In the genomic region with DNA sequence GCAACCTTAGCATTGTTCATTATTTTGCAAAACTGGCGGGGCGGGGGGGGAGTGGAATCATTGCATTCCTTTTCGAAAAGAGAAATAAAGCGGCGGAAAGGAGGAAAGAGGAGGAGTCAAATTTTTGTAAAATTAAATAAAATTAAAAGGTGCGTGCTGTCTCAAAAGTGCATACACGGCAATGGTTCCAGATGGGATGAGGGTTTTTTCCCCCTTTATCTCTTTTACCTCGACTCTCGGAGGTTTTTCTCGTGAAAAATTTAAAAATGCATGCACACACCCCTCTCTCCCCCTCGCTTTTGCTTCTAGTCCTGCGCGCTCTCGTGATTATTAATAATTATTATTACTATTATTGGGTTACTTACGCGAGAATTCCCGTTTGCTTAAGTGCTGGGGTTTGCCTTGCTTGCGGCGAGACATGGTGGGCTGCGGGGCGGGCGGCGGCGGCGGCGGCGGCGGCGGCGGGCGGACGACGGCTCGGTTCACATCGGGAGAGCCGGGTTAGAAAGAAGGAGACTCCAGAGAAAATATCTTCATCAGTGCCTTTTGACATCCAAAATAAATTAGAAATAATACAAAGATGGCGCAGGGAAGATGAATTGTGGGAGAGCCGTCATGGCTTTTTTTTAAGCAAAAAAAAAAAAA, we compare ENCODE assay signal across 8 cellular contexts. TPM values are rescaled to one million over a fixed set of nuclear protein-coding genes. Genes with fewer than 3 reads are reported as not detected.
DNase-seq lines count a peak whose midpoint lies in the region; ATAC-seq, FAIRE-seq and TF ChIP-seq lines count a peak whose summit lies in the region.

No MANE protein-coding gene starts in this region.

- CTCF ChIA-PET in GM12878 (lab: Yijun Ruan, JAX) = no interaction called here

- H3K36me3 ChIP-seq in heart right ventricle = no peaks in the 10 kb centered on the region
- no peaks in the 10 kb centered on the region for H3K36me3 ChIP-seq in GM12878 (ENCODE audit: control insufficient read depth in 2 of 2, insufficient read depth in 2 of 2, low read length in 1 of 2)
- H3K36me3 ChIP-seq in lung (ENCODE audit: control insufficient read depth in 2 of 2, insufficient read depth in 2 of 2, low read length in 2 of 2) = no peaks in the 10 kb centered on the region
- H3K36me3 ChIP-seq in upper lobe of right lung = no peaks in the 10 kb centered on the region

- RAD21 ChIA-PET in GM12878 (lab: Charles Lee; ENCODE audit: unreplicated experiment) = no interaction called here

- DNase-seq in heart right ventricle = no peak
- no peak for DNase-seq in cardiac septum (ENCODE audit: low spot score)
- no peak for DNase-seq in GM12878 (ENCODE audit: low read depth, low spot score)
- DNase-seq in lung (ENCODE audit: low spot score) = no peak
- DNase-seq in upper lobe of right lung = no peak
- no peak for DNase-seq in germinal center (ENCODE audit: low spot score)
- DNase-seq in DMS114 treated with DMSO at 0.1 percent for 48 hours (lab: John Stamatoyannopoulos, UW; ENCODE audit: unreplicated experiment) = no peak

- TF ChIP-seq EP300 in GM12878 (IDR thresholded peaks at IDR 0.05; ENCODE audit: borderline replicate concordance in 1 of 2, control insufficient read depth in 1 of 2, low read depth in 2 of 2, low read length in 2 of 2) = no peak

- H3K4me3 ChIP-seq in heart right ventricle (peak overlapping the region; percentile 35 to 80 (median 68)), GM12878 (peak overlapping the region; percentile 81), lung (peak overlapping the region; percentile 12), upper lobe of right lung (peak overlapping the region; percentile 66)

- TF ChIP-seq RAD21 in GM12878 (IDR thresholded peaks at IDR 0.05; ENCODE audit: insufficient read depth, low read depth, low read length) = no peak

- H3K9ac ChIP-seq in GM12878 (ENCODE audit: control insufficient read depth, insufficient read depth, low read length) = peak overlapping the region; percentile 88

- H3K27me3 ChIP-seq in heart right ventricle (peaks cover 0 to 100% (median 91%) of the 10 kb centered on the region in 7 donors), GM12878 (replicated peaks in 1 of 2; ENCODE audit: control insufficient read depth in 2 of 2, insufficient read depth in 2 of 2, low read length in 1 of 2) (peaks cover 3 to 5% of the 10 kb centered on the region in 2 experiments; a peak in 3 of 4 replicates), lung (ENCODE audit: control insufficient read depth, insufficient read depth) (peaks cover 2% of the 10 kb centered on the region), upper lobe of right lung (peaks cover 72% of the 10 kb centered on the region)

- no peaks in the 10 kb centered on the region for H3K9me3 ChIP-seq in heart right ventricle
- H3K9me3 ChIP-seq in GM12878 (replicated peaks; ENCODE audit: control insufficient read depth, insufficient read depth, low read length) = no peaks in the 10 kb centered on the region
- no peaks in the 10 kb centered on the region for H3K9me3 ChIP-seq in lung (ENCODE audit: control insufficient read depth in 2 of 2, insufficient read depth in 1 of 2, low read length in 1 of 2)
- H3K9me3 ChIP-seq in upper lobe of right lung = no peaks in the 10 kb centered on the region

- TF ChIP-seq POLR2A in GM12878 (IDR thresholded peaks at IDR 0.05; ENCODE audit: low read depth, low read length) (no peak), GM18505 (IDR thresholded peaks at IDR 0.05; ENCODE audit: borderline replicate concordance, extremely low read depth, insufficient read depth, insufficient read length) (no peak)

- peaks cover 60% of the 10 kb centered on the region for H3K79me2 ChIP-seq in GM12878 (ENCODE audit: control insufficient read depth, insufficient read depth, low read length)

- H3K4me2 ChIP-seq in GM12878 (ENCODE audit: control insufficient read depth, insufficient read depth) = peak overlapping the region; percentile 68

- POLR2A ChIA-PET in GM12878 (lab: Charles Lee) = no interaction called here

- TF ChIP-seq CTCF in heart right ventricle (IDR thresholded peaks at IDR 0.05) = no peak
- TF ChIP-seq CTCF in GM12878 (IDR thresholded peaks at IDR 0.05 in 2 of 3, conservative IDR thresholded peaks at IDR 0.05 in 1 of 3; ENCODE audit: control insufficient read depth in 2 of 3, extremely low read depth in 1 of 3, insufficient read depth in 1 of 3, low read depth in 3 of 3, low read length in 3 of 3) = no peak
- TF ChIP-seq CTCF in lung (IDR thresholded peaks at IDR 0.05; ENCODE audit: control extremely low read depth, extremely low read depth) = no peak
- TF ChIP-seq CTCF in upper lobe of right lung (IDR thresholded peaks at IDR 0.05) = no peak

- no peak for ATAC-seq in heart right ventricle
- ATAC-seq in GM12878 = no peak
- no peak for ATAC-seq in lung (ENCODE audit: insufficient read depth, low FRiP score)
- ATAC-seq in upper lobe of right lung = no peak
- ATAC-seq in GM18505 (IDR thresholded peaks at IDR 0.05; ENCODE audit: unreplicated experiment) = no peak

- H2AFZ ChIP-seq in GM12878 (ENCODE audit: control insufficient read depth, low read depth, low read length) = peak overlapping the region; percentile 48

- BruUV-seq in GM12878 (replicated peaks; lab: Mats Ljungman, UMichigan) = no TSS peak

- SMC1A ChIA-PET in GM12878 (lab: Charles Lee; ENCODE audit: uncharacterized antibody, unreplicated experiment) = no interaction called here

- H3K27ac ChIP-seq in heart right ventricle (peak overlapping the region in 9 of 10 donors; percentile 19 to 81 (median 69)), GM12878 (ENCODE audit: control insufficient read depth, insufficient read depth) (peak overlapping the region; percentile 89), lung (ENCODE audit: low read depth in 1 of 2, low read length in 1 of 2) (peak overlapping the region in 1 of 2 donors; percentile 74), upper lobe of right lung (no peak overlapping the region)

- no peak for FAIRE-seq in GM12878 (lab: Jason Lieb, UNC)

- H4K20me1 ChIP-seq in GM12878 (ENCODE audit: control insufficient read depth, insufficient read depth) = no peaks in the 10 kb centered on the region

- intact Hi-C loops in heart right ventricle (cut with DNase I) (loop anchor here in 7 of 10 donors (5.0 to 10.0 kb wide), 4 partner anchors 216 to 1251 kb away; no protein-coding TSS in a partner anchor), cardiac septum (cut with DNase I) (loop anchor here (5.0 to 10.0 kb wide), 4 partner anchors 116 to 1251 kb away; no protein-coding TSS in a partner anchor), GM12878 (cut with micrococcal nuclease; ENCODE audit: unreplicated experiment) (loop anchor here (5.0 to 10.0 kb wide), 6 partner anchors 241 to 1788 kb away; no protein-coding TSS in a partner anchor), upper lobe of right lung (cut with DNase I) (no loop called here)

- peaks cover 0 to 74% (median 53%) of the 10 kb centered on the region in 9 donors for H3K4me1 ChIP-seq in heart right ventricle
- H3K4me1 ChIP-seq in GM12878 (ENCODE audit: control insufficient read depth, insufficient read depth, low read length) = no peaks in the 10 kb centered on the region
- peaks cover 0 to 25% of the 10 kb centered on the region in 2 donors for H3K4me1 ChIP-seq in lung (ENCODE audit: control insufficient read depth in 2 of 2, insufficient read depth in 2 of 2, low read length in 2 of 2)
- peaks cover 56% of the 10 kb centered on the region for H3K4me1 ChIP-seq in upper lobe of right lung

- 0 to 4% methylated on average over 38 of the region's 38 CpGs for WGBS in heart right ventricle, 2 donors
- WGBS in GM12878 (ENCODE audit: insufficient coverage, insufficient replicate concordance, low lambda C conversion rate, missing lambda C conversion rate) = 2% methylated on average over 23 of the region's 38 CpGs
- 1 to 3% methylated on average over 38 of the region's 38 CpGs for WGBS in lung, 2 donors

- in situ Hi-C loops in GM12878 (cut with MboI) = no loop called here

TF ChIP-seq in GM12878, 131 proteins besides CTCF, POLR2A, EP300 and RAD21:
- TF ChIP-seq BMI1 (IDR thresholded peaks at IDR 0.05; ENCODE audit: borderline replicate concordance) (0 out of 2 replicates have a peak, but pooled peaks have one; percentile 19), GATAD2B (conservative IDR thresholded peaks at IDR 0.05; ENCODE audit: low read depth) (no peak)

RNA-seq across cellular contexts. Expression of a gene that starts 0.5 kb away (rescaled TPM):
- total RNA-seq in heart right ventricle (10 to 100 TPM; 19.5 to 38.5 (median 23.4) TPM), cardiac septum (16.9 TPM), GM12878 (2014; rRNA removed) (12.6 and 13.2 TPM in 2 replicates), GM12878 (2014; rRNA removed; fragmentation: Illumina TruSeq; extraction: Trizol) (9.4 and 11.1 TPM in 2 replicates), GM12878 (2021) (22.7 and 26.6 TPM in 2 replicates), lung (10 to 100 TPM in 1 of 2 donors, 1 to 10 TPM in 1; 7.6 to 21.1 TPM), upper lobe of right lung (10.3 TPM)
- polyA plus RNA-seq in heart right ventricle (10 to 100 TPM in 1 of 2 donors, 1 to 10 TPM in 1; 3.2 to 22.2 TPM), GM12878 (2011; rRNA removed) (not detected in 2 replicates), GM12878 (2014; fragmentation: Illumina TruSeq; extraction: Trizol) (10.7 and 11.1 TPM in 2 replicates), GM12878 (2014; fragmentation: Nextera tagmentation; extraction: Ambion mirVana) (10 to 100 TPM in 1 of 2 experiments, 1 to 10 TPM in 1; 9.0 to 11.2 TPM), GM12878 (2014; rRNA removed) (7.5 and 8.1 TPM in 2 replicates), GM12878 (2016; fragmentation: Nextera tagmentation; extraction: Ambion mirVana) (1 to 10 TPM; 8.4 to 9.9 TPM), lung (1 to 10 TPM; 1.5 to 1.8 TPM)
- 2.6 and 3.2 TPM in 2 replicates for total RNA-seq in GM12878 (2013; cell fraction: nucleolus; rRNA removed)
- 13.7 TPM for polyA plus RNA-seq in GM12878 (2011; ENCODE audit: low read depth)
- polyA plus RNA-seq in GM12878 (2011; cell fraction: cytosol; rRNA removed) = not detected in 2 replicates
- not detected in 2 replicates for polyA plus RNA-seq in GM12878 (2011; cell fraction: nucleus; rRNA removed)
- polyA plus RNA-seq in GM12878 (2012) = 21.4 TPM in 2 replicates
- not detected in 2 replicates for polyA minus RNA-seq in GM12878 (2011; rRNA and poly(A)+ RNA removed)
- polyA minus RNA-seq in GM12878 (2011; cell fraction: cytosol; rRNA and poly(A)+ RNA removed) = not detected in 2 replicates
- not detected in 2 replicates for polyA minus RNA-seq in GM12878 (2011; cell fraction: nucleus; rRNA and poly(A)+ RNA removed)

Comparison
In these comparisons a context has a peak if more than half of its experiments do, and no peak if none do; other contexts are left out.
1. H3K4me3 ChIP-seq: peak in every context shown above with its lines; median percentile 81 in GM12878; 68 in heart right ventricle; 66 in upper lobe of right lung; 12 in lung.